1 cellular context compared by ENCODE assay signal in the genomic region with DNA sequence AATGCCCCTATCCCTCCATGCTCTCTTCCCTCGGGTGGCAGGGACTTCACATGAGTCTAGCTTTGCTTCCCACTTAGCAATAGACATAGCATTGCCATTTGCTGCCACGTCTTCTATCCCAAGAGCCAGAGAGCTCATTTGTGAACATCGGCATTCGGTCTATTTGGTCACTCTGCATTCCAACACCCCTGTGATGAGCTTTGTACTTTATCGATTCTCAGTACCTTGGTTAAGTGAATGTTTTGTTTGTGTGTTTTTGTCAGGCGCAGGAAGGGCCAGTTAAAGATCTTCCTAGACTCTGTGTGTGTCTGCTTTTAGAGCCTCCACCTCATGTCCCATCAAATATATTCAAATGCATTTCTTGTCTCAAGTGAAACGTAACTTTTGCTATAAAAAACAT.
TF ChIP-seq lines count a peak whose summit lies in the region.

No MANE protein-coding gene starts in this region.

TF ChIP-seq in HepG2, 621 proteins besides CTCF, POLR2A, EP300 and RAD21 (continued from another document and continues in another):
- TF ChIP-seq, protein P1, sequence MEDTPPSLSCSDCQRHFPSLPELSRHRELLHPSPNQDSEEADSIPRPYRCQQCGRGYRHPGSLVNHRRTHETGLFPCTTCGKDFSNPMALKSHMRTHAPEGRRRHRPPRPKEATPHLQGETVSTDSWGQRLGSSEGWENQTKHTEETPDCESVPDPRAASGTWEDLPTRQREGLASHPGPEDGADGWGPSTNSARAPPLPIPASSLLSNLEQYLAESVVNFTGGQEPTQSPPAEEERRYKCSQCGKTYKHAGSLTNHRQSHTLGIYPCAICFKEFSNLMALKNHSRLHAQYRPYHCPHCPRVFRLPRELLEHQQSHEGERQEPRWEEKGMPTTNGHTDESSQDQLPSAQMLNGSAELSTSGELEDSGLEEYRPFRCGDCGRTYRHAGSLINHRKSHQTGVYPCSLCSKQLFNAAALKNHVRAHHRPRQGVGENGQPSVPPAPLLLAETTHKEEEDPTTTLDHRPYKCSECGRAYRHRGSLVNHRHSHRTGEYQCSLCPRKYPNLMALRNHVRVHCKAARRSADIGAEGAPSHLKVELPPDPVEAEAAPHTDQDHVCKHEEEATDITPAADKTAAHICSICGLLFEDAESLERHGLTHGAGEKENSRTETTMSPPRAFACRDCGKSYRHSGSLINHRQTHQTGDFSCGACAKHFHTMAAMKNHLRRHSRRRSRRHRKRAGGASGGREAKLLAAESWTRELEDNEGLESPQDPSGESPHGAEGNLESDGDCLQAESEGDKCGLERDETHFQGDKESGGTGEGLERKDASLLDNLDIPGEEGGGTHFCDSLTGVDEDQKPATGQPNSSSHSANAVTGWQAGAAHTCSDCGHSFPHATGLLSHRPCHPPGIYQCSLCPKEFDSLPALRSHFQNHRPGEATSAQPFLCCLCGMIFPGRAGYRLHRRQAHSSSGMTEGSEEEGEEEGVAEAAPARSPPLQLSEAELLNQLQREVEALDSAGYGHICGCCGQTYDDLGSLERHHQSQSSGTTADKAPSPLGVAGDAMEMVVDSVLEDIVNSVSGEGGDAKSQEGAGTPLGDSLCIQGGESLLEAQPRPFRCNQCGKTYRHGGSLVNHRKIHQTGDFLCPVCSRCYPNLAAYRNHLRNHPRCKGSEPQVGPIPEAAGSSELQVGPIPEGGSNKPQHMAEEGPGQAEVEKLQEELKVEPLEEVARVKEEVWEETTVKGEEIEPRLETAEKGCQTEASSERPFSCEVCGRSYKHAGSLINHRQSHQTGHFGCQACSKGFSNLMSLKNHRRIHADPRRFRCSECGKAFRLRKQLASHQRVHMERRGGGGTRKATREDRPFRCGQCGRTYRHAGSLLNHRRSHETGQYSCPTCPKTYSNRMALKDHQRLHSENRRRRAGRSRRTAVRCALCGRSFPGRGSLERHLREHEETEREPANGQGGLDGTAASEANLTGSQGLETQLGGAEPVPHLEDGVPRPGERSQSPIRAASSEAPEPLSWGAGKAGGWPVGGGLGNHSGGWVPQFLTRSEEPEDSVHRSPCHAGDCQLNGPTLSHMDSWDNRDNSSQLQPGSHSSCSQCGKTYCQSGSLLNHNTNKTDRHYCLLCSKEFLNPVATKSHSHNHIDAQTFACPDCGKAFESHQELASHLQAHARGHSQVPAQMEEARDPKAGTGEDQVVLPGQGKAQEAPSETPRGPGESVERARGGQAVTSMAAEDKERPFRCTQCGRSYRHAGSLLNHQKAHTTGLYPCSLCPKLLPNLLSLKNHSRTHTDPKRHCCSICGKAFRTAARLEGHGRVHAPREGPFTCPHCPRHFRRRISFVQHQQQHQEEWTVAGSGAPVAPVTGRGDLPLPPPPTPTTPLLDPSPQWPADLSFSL (CRISPR knock-in tag; IDR thresholded peaks at IDR 0.05) = peak; percentile 84
- TF ChIP-seq, protein P2, sequence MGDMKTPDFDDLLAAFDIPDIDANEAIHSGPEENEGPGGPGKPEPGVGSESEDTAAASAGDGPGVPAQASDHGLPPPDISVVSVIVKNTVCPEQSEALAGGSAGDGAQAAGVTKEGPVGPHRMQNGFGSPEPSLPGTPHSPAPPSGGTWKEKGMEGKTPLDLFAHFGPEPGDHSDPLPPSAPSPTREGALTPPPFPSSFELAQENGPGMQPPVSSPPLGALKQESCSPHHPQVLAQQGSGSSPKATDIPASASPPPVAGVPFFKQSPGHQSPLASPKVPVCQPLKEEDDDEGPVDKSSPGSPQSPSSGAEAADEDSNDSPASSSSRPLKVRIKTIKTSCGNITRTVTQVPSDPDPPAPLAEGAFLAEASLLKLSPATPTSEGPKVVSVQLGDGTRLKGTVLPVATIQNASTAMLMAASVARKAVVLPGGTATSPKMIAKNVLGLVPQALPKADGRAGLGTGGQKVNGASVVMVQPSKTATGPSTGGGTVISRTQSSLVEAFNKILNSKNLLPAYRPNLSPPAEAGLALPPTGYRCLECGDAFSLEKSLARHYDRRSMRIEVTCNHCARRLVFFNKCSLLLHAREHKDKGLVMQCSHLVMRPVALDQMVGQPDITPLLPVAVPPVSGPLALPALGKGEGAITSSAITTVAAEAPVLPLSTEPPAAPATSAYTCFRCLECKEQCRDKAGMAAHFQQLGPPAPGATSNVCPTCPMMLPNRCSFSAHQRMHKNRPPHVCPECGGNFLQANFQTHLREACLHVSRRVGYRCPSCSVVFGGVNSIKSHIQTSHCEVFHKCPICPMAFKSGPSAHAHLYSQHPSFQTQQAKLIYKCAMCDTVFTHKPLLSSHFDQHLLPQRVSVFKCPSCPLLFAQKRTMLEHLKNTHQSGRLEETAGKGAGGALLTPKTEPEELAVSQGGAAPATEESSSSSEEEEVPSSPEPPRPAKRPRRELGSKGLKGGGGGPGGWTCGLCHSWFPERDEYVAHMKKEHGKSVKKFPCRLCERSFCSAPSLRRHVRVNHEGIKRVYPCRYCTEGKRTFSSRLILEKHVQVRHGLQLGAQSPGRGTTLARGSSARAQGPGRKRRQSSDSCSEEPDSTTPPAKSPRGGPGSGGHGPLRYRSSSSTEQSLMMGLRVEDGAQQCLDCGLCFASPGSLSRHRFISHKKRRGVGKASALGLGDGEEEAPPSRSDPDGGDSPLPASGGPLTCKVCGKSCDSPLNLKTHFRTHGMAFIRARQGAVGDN (CRISPR knock-in tag; IDR thresholded peaks at IDR 0.05) = no peak
- TF ChIP-seq ZSCAN30 (CRISPR knock-in tag; IDR thresholded peaks at IDR 0.05) = no peak
- TF ChIP-seq ZKSCAN1 (IDR thresholded peaks at IDR 0.05; ENCODE audit: low read length) = peak; percentile 30; the same call in 1 of the 2 replicates
- no peak for TF ChIP-seq CREB1 (IDR thresholded peaks at IDR 0.05)
- peak; percentile 46; the same call in 1 of the 2 replicates for TF ChIP-seq CREB1 (CRISPR knock-in tag; IDR thresholded peaks at IDR 0.05)
- TF ChIP-seq BRCA1 (CRISPR knock-in tag; IDR thresholded peaks at IDR 0.05) = no peak
- TF ChIP-seq, protein P3, sequence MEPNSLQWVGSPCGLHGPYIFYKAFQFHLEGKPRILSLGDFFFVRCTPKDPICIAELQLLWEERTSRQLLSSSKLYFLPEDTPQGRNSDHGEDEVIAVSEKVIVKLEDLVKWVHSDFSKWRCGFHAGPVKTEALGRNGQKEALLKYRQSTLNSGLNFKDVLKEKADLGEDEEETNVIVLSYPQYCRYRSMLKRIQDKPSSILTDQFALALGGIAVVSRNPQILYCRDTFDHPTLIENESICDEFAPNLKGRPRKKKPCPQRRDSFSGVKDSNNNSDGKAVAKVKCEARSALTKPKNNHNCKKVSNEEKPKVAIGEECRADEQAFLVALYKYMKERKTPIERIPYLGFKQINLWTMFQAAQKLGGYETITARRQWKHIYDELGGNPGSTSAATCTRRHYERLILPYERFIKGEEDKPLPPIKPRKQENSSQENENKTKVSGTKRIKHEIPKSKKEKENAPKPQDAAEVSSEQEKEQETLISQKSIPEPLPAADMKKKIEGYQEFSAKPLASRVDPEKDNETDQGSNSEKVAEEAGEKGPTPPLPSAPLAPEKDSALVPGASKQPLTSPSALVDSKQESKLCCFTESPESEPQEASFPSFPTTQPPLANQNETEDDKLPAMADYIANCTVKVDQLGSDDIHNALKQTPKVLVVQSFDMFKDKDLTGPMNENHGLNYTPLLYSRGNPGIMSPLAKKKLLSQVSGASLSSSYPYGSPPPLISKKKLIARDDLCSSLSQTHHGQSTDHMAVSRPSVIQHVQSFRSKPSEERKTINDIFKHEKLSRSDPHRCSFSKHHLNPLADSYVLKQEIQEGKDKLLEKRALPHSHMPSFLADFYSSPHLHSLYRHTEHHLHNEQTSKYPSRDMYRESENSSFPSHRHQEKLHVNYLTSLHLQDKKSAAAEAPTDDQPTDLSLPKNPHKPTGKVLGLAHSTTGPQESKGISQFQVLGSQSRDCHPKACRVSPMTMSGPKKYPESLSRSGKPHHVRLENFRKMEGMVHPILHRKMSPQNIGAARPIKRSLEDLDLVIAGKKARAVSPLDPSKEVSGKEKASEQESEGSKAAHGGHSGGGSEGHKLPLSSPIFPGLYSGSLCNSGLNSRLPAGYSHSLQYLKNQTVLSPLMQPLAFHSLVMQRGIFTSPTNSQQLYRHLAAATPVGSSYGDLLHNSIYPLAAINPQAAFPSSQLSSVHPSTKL (CRISPR knock-in tag; IDR thresholded peaks at IDR 0.05) = peak; percentile 90
- TF ChIP-seq, protein P4, sequence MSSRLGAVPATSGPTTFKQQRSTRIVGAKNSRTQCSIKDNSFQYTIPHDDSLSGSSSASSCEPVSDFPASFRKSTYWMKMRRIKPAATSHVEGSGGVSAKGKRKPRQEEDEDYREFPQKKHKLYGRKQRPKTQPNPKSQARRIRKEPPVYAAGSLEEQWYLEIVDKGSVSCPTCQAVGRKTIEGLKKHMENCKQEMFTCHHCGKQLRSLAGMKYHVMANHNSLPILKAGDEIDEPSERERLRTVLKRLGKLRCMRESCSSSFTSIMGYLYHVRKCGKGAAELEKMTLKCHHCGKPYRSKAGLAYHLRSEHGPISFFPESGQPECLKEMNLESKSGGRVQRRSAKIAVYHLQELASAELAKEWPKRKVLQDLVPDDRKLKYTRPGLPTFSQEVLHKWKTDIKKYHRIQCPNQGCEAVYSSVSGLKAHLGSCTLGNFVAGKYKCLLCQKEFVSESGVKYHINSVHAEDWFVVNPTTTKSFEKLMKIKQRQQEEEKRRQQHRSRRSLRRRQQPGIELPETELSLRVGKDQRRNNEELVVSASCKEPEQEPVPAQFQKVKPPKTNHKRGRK (CRISPR knock-in tag; IDR thresholded peaks at IDR 0.05) = no peak
- peak; percentile 75 for TF ChIP-seq BCL6 (CRISPR knock-in tag; IDR thresholded peaks at IDR 0.05)
- peak; percentile 85 for TF ChIP-seq SOX5 (CRISPR knock-in tag; IDR thresholded peaks at IDR 0.05; ENCODE audit: borderline replicate concordance)
- TF ChIP-seq TARDBP (CRISPR knock-in tag; IDR thresholded peaks at IDR 0.05) = peak; percentile 54; the same call in 1 of the 2 replicates
- no peak for TF ChIP-seq ZNF446 (CRISPR knock-in tag; IDR thresholded peaks at IDR 0.05)
- 0 out of 2 replicates have a peak, but pooled peaks have one; percentile 12 for TF ChIP-seq SIX4 (CRISPR knock-in tag; IDR thresholded peaks at IDR 0.05)
- TF ChIP-seq ZNF552 (CRISPR knock-in tag; IDR thresholded peaks at IDR 0.05; ENCODE audit: borderline replicate concordance) = no peak
- TF ChIP-seq MTA3 (CRISPR knock-in tag; IDR thresholded peaks at IDR 0.05) = no peak
- TF ChIP-seq SMARCC2 (IDR thresholded peaks at IDR 0.05) = 0 out of 2 replicates have a peak, but pooled peaks have one; percentile 22
- TF ChIP-seq, protein P5, sequence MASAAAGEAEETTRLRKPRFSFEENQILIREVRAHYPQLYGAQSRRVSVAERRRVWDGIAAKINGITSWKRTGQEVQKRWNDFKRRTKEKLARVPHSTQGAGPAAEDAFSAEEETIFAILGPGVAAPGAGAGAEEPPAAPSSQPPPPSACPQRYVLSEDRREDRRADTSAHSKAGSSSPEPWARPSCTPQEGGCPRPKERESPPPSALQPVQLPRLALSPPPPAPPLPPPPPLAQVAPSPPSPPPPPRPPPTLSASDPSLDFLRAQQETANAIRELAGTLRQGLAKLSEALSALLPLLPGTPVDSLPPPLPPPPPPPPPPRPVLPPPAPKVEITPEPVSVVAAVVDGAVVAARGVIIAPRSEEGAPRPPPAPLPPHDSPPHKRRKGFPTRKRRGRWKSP (CRISPR knock-in tag; IDR thresholded peaks at IDR 0.05) = no peak; the same call in 1 of the 2 replicates
- TF ChIP-seq SCMH1 (CRISPR knock-in tag; IDR thresholded peaks at IDR 0.05; ENCODE audit: borderline replicate concordance) = no peak
- 0 out of 2 replicates have a peak, but pooled peaks have one; percentile 30 for TF ChIP-seq ZNF747 (CRISPR knock-in tag; IDR thresholded peaks at IDR 0.05; ENCODE audit: borderline replicate concordance)
- no peak for TF ChIP-seq POLR2G (IDR thresholded peaks at IDR 0.05; ENCODE audit: low read depth, low read length)
- 0 out of 2 replicates have a peak, but pooled peaks have one; percentile 29 for TF ChIP-seq RFXAP (CRISPR knock-in tag; IDR thresholded peaks at IDR 0.05; ENCODE audit: borderline replicate concordance)
- TF ChIP-seq NCOR1 (IDR thresholded peaks at IDR 0.05; ENCODE audit: borderline replicate concordance, low read length) = peak; percentile 74; the same call in 1 of the 2 replicates
- peak; percentile 81; the same call in 1 of the 2 replicates for TF ChIP-seq ZSCAN25 (CRISPR knock-in tag; IDR thresholded peaks at IDR 0.05)
- no peak for TF ChIP-seq SRSF4 (IDR thresholded peaks at IDR 0.05; ENCODE audit: low read depth, low read length, poor library complexity, severe bottlenecking)
- TF ChIP-seq CREM (IDR thresholded peaks at IDR 0.05) = peak; percentile 54; the same call in 1 of the 2 replicates
- no peak for TF ChIP-seq CREM (CRISPR knock-in tag; IDR thresholded peaks at IDR 0.05)
- peak; percentile 5; the same call in 1 of the 2 replicates for TF ChIP-seq CEBPB (IDR thresholded peaks at IDR 0.05; ENCODE audit: borderline replicate concordance, low read depth, low read length)
- peak; percentile 44 for TF ChIP-seq SAP130 (CRISPR knock-in tag; IDR thresholded peaks at IDR 0.05; ENCODE audit: low read depth)
- TF ChIP-seq ZEB1 (IDR thresholded peaks at IDR 0.05; ENCODE audit: insufficient replicate concordance, low read depth) = peak; percentile 69
- TF ChIP-seq, protein P6, sequence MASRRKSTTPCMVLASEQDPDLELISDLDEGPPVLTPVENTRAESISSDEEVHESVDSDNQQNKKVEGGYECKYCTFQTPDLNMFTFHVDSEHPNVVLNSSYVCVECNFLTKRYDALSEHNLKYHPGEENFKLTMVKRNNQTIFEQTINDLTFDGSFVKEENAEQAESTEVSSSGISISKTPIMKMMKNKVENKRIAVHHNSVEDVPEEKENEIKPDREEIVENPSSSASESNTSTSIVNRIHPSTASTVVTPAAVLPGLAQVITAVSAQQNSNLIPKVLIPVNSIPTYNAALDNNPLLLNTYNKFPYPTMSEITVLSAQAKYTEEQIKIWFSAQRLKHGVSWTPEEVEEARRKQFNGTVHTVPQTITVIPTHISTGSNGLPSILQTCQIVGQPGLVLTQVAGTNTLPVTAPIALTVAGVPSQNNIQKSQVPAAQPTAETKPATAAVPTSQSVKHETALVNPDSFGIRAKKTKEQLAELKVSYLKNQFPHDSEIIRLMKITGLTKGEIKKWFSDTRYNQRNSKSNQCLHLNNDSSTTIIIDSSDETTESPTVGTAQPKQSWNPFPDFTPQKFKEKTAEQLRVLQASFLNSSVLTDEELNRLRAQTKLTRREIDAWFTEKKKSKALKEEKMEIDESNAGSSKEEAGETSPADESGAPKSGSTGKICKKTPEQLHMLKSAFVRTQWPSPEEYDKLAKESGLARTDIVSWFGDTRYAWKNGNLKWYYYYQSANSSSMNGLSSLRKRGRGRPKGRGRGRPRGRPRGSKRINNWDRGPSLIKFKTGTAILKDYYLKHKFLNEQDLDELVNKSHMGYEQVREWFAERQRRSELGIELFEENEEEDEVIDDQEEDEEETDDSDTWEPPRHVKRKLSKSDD (CRISPR knock-in tag; IDR thresholded peaks at IDR 0.05; ENCODE audit: low read depth) = no peak
- TF ChIP-seq NFIC (IDR thresholded peaks at IDR 0.05; ENCODE audit: low read length) = 0 out of 2 replicates have a peak, but pooled peaks have one; percentile 40
- TF ChIP-seq CAMTA2 (CRISPR knock-in tag; IDR thresholded peaks at IDR 0.05; ENCODE audit: borderline replicate concordance) = no peak
- TF ChIP-seq ZNF879 (CRISPR knock-in tag; IDR thresholded peaks at IDR 0.05) = no peak
- peak; percentile 54; the same call in 1 of the 2 replicates for TF ChIP-seq EHMT2 (IDR thresholded peaks at IDR 0.05; ENCODE audit: borderline replicate concordance, low read depth, low read length)
- TF ChIP-seq ASH2L (IDR thresholded peaks at IDR 0.05; ENCODE audit: insufficient read length, low read depth, low read length) = peak; percentile 44
- peak; percentile 73; the same call in 1 of the 2 replicates for TF ChIP-seq MIER3 (CRISPR knock-in tag; IDR thresholded peaks at IDR 0.05; ENCODE audit: borderline replicate concordance)
- TF ChIP-seq ZNF616 (CRISPR knock-in tag; IDR thresholded peaks at IDR 0.05; ENCODE audit: low read depth) = no peak
- no peak for TF ChIP-seq SETDB1 (CRISPR knock-in tag; IDR thresholded peaks at IDR 0.05; ENCODE audit: borderline replicate concordance)
- TF ChIP-seq YEATS2 (CRISPR knock-in tag; IDR thresholded peaks at IDR 0.05; ENCODE audit: borderline replicate concordance) = peak; percentile 32; the same call in 1 of the 2 replicates
- peak; percentile 83 for TF ChIP-seq HMG20A (CRISPR knock-in tag; IDR thresholded peaks at IDR 0.05; ENCODE audit: borderline replicate concordance)
